ENCODE assay signal across 17 cellular contexts in genomic region chr12:92468358-92469020, GRCh38.
A peak's percentile ranks its signal among the peaks of the same experiment; 100 is the strongest.
DNase-seq lines count a peak whose midpoint lies in the region; ATAC-seq, FAIRE-seq and TF ChIP-seq lines count a peak whose summit lies in the region.
"Had no signal": no experiment of that assay in that cellular context is flagged by ENCODE, and none has a peak within 500 bp of the region (broad histone marks: within the 10 kb centered on the region; RNA-seq: fewer than 3 reads in every experiment).

No MANE protein-coding gene starts in this region.

- no peaks in the 10 kb centered on the region for H3K9me3 ChIP-seq in OCI-LY1 (ENCODE audit: low read length)
- H3K9me3 ChIP-seq in colonic mucosa, result no peaks in the 10 kb centered on the region
- H3K9me3 ChIP-seq: BLaER1, mucosa of descending colon had no signal

- H3K4me1 Mint-ChIP-seq in IgD-negative memory B cell (peaks cover 54 to 66% (median 62%) of the 10 kb centered on the region in 3 donors), memory B cell (peaks cover 55% of the 10 kb centered on the region)
- peaks cover 0 to 67% (median 4%) of the 10 kb centered on the region in 4 donors for H3K4me1 Mint-ChIP-seq in naive thymus-derived CD8-positive, alpha-beta T cell

- peak overlapping the region; percentile 81 to 97 (median 96) for H3K4me3 Mint-ChIP-seq in IgD-negative memory B cell
- H3K4me3 Mint-ChIP-seq in memory B cell, result peak overlapping the region; percentile 83
- peak overlapping the region in 1 of 10 donors; percentile 86 for H3K4me3 Mint-ChIP-seq in naive thymus-derived CD8-positive, alpha-beta T cell

- no peak overlapping the region for H2AFZ ChIP-seq in OCI-LY1 (ENCODE audit: low read length)

- DNase-seq in COLO668 (lab: John Stamatoyannopoulos, UW; ENCODE audit: unreplicated experiment) (peak; percentile 18), memory B cell (ENCODE audit: low spot score in 2 of 2) (no peak), RCC 7860 (ENCODE audit: low spot score) (no peak), colonic mucosa (no peak), 8988T (no peak)
- no peak for DNase-seq in naive thymus-derived CD8-positive, alpha-beta T cell
- DNase-seq: activated CD4-positive, CD25-positive, alpha-beta regulatory T cell treated with anti-CD3 and anti-CD28 coated beads, Interleukin-2, amount 50 U/mL, for 72 hours; HCEC 1CT; mucosa of descending colon; posterior cingulate gyrus; T-helper 1 cell had no signal

- H3K27me3 ChIP-seq in OCI-LY1 (ENCODE audit: insufficient read depth, low read length) (no peaks in the 10 kb centered on the region), colonic mucosa (no peaks in the 10 kb centered on the region)
- H3K27me3 ChIP-seq: BLaER1 had no signal

- ATAC-seq in memory B cell (ENCODE audit: low read depth), result no peak
- no peak for ATAC-seq in naive thymus-derived CD8-positive, alpha-beta T cell
- ATAC-seq: Panc1 had no signal

- intact Hi-C loops in colonic mucosa (cut with DNase I), result no loop called here

- H3K36me3 ChIP-seq in OCI-LY1 (ENCODE audit: insufficient read depth, low read length) (no peaks in the 10 kb centered on the region), colonic mucosa (no peaks in the 10 kb centered on the region)
- H3K36me3 ChIP-seq: BLaER1 had no signal

- peaks cover 1% of the 10 kb centered on the region for H3K27me3 Mint-ChIP-seq in IgD-negative memory B cell
- H3K27me3 Mint-ChIP-seq in memory B cell, result no peaks in the 10 kb centered on the region
- no peaks in the 10 kb centered on the region for H3K27me3 Mint-ChIP-seq in naive thymus-derived CD8-positive, alpha-beta T cell

- H3K27ac ChIP-seq in OCI-LY1 (ENCODE audit: low read depth, low read length, poor library complexity, severe bottlenecking) (peak overlapping the region; percentile 99), colonic mucosa (no peak overlapping the region)
- H3K27ac ChIP-seq: BLaER1, HL-60 had no signal

- peak overlapping the region; percentile 82 to 99 (median 97) for H3K27ac Mint-ChIP-seq in IgD-negative memory B cell
- H3K27ac Mint-ChIP-seq in memory B cell, result peak overlapping the region; percentile 91
- peak overlapping the region in 1 of 10 donors; percentile 37 for H3K27ac Mint-ChIP-seq in naive thymus-derived CD8-positive, alpha-beta T cell

- no peak for TF ChIP-seq CTCF in OCI-LY1 (IDR thresholded peaks at IDR 0.05; ENCODE audit: low read length)
- TF ChIP-seq CTCF in colonic mucosa (IDR thresholded peaks at IDR 0.05), result no peak

- H3K4me3 ChIP-seq in OCI-LY1 (ENCODE audit: low read depth, low read length, poor library complexity, severe bottlenecking), result peak overlapping the region; percentile 69
- no peak overlapping the region for H3K4me3 ChIP-seq in colonic mucosa
- H3K4me3 ChIP-seq: BLaER1, mucosa of descending colon had no signal

- H3F3A ChIP-seq in OCI-LY1 (ENCODE audit: insufficient read depth, low read length), result 0 out of 2 replicates have a peak, but pooled peaks cover 6% of the 10 kb centered on the region

- H3K9ac ChIP-seq in OCI-LY1 (ENCODE audit: low read length) (peak overlapping the region; percentile 88), colonic mucosa (ENCODE audit: low read depth in 2 of 2, low read length in 2 of 2) (no peak overlapping the region)
- H3K9ac ChIP-seq: BLaER1 had no signal

- H3K4me2 ChIP-seq in OCI-LY1 (ENCODE audit: low read length), result peak overlapping the region; percentile 80
- H3K4me2 ChIP-seq: BLaER1 had no signal

- H3K9me3 Mint-ChIP-seq in IgD-negative memory B cell (no peaks in the 10 kb centered on the region), memory B cell (no peaks in the 10 kb centered on the region)
- no peaks in the 10 kb centered on the region for H3K9me3 Mint-ChIP-seq in naive thymus-derived CD8-positive, alpha-beta T cell

- peaks cover 13% of the 10 kb centered on the region for H3K36me3 Mint-ChIP-seq in IgD-negative memory B cell
- H3K36me3 Mint-ChIP-seq in memory B cell, result peaks cover 11% of the 10 kb centered on the region
- H3K36me3 Mint-ChIP-seq in naive thymus-derived CD8-positive, alpha-beta T cell, result no peaks in the 10 kb centered on the region

- H4K20me1 ChIP-seq in OCI-LY1 (ENCODE audit: insufficient read depth, low read length), result no peaks in the 10 kb centered on the region
- H4K20me1 ChIP-seq: BLaER1 had no signal

- peaks cover 42% of the 10 kb centered on the region for H3K79me2 ChIP-seq in OCI-LY1 (ENCODE audit: insufficient read depth, low read length)

- no peaks in the 10 kb centered on the region for H3K9me2 ChIP-seq in OCI-LY1 (ENCODE audit: low read depth, low read length)

- H3K4me1 ChIP-seq in OCI-LY1 (ENCODE audit: insufficient read depth, low read length, severe bottlenecking), result peaks cover 92% of the 10 kb centered on the region
- H3K4me1 ChIP-seq in colonic mucosa, result no peaks in the 10 kb centered on the region

- FAIRE-seq in RCC 7860 (lab: Jason Lieb, UNC), result no peak
- FAIRE-seq: colon had no signal

- POLR2A ChIA-PET in naive thymus-derived CD8-positive, alpha-beta T cell (lab: Charles Lee), result no interaction called here
